ENCODE assay signal across 34 cellular contexts in the genomic region with DNA sequence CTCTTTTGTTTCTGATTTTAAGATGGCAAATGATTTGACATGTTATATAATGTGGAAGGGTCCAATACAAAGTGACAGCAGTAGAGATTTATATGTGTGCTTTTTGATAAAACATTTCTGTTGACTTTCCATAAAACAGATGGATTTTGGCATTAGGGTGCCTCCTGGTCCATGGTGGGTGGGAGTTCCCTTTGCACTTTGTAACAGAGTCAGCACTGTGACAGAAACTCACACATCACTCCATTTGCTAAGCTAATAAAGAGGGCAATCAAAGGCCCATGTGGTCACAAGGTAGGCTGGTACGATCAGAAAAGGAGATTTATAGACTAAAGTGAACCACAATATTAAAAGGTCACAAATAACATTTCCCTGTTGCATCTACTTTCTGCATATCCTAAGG.
"Had no signal": no experiment of that assay in that cellular context is flagged by ENCODE, and none has a peak within 500 bp of the region (broad histone marks: within the 10 kb centered on the region; RNA-seq: fewer than 3 reads in every experiment).

No MANE protein-coding gene starts in this region.

- H3K27me3 ChIP-seq: adrenal gland, ascending aorta, body of pancreas, brain microvascular endothelial cell, breast epithelium, cardiac muscle cell had no signal

- H3K4me3 ChIP-seq: adrenal gland, ascending aorta, body of pancreas, breast epithelium, cardiac muscle cell had no signal

- H3K36me3 ChIP-seq: adrenal gland, ascending aorta, brain microvascular endothelial cell, breast epithelium, cardiac muscle cell had no signal

- H3K4me1 ChIP-seq: adrenal gland, ascending aorta, body of pancreas, breast epithelium had no signal

- H3K9me3 ChIP-seq: adrenal gland, ascending aorta, body of pancreas, breast epithelium had no signal

- DNase-seq: activated effector memory CD4-positive, alpha-beta T cell treated with anti-CD3 and anti-CD28 coated beads, Interleukin-2, amount 50 U/mL, for 16 hours; activated effector memory CD4-positive, alpha-beta T cell treated with Interleukin-2 at 50 U/mL for 16 hours; activated gamma-delta T cell; activated gamma-delta T cell treated with Interleukin-2 at 50 U/mL for 16 hours; activated naive CD4-positive, alpha-beta T cell; activated naive CD4-positive, alpha-beta T cell treated with anti-CD3 and anti-CD28 coated beads for 36 hours; activated naive CD4-positive, alpha-beta T cell treated with anti-CD3 and anti-CD28 coated beads, Interleukin-2, amount 10 ng/mL, durations not matched to agents 7 days and 5 days; activated naive CD4-positive, alpha-beta T cell treated with anti-CD3 and anti-CD28 coated beads, Interleukin-2, amount 50 U/mL, for 16 hours; activated naive CD4-positive, alpha-beta T cell treated with Interleukin-2 at 50 U/mL for 16 hours; activated naive CD8-positive, alpha-beta T cell treated with anti-CD3 and anti-CD28 coated beads for 36 hours; activated naive CD8-positive, alpha-beta T cell treated with anti-CD3 and anti-CD28 coated beads, Interleukin-2, amount 10 ng/mL, durations not matched to agents 7 days and 5 days; activated naive CD8-positive, alpha-beta T cell treated with anti-CD3 and anti-CD28 coated beads, Interleukin-2, amount 50 U/mL, for 24 hours; activated T-cell treated with anti-CD3 and anti-CD28 coated beads, Interleukin-2, amount 50 U/mL, for 1 hour; activated T-cell treated with anti-CD3 and anti-CD28 coated beads, Interleukin-2, amount 50 U/mL, for 24 hours; activated T-cell treated with anti-CD3 and anti-CD28 coated beads, Interleukin-2, amount 50 U/mL, for 4 hours; activated T-cell treated with anti-CD3 and anti-CD28 coated beads, Interleukin-2, amount 50 U/mL, for 48 hours; activated T-cell treated with anti-CD3 and anti-CD28 coated beads, Interleukin-2, amount 50 U/mL, for 72 hours; adrenal gland; amniotic stem cell; amygdala; anterior cingulate cortex; aorta; body of pancreas; brain microvascular endothelial cell; caudate nucleus; central memory CD4-positive, alpha-beta T cell; cerebellar nuclear complex had no signal

- ATAC-seq: activated naive CD4-positive, alpha-beta T cell treated with anti-CD3 and anti-CD28 coated beads, Interleukin-2, amount 50 U/mL, for 72 hours; activated naive CD8-positive, alpha-beta T cell treated with anti-CD3 and anti-CD28 coated beads, Interleukin-2, amount 50 U/mL, for 24 hours; activated T-cell treated with anti-CD3 and anti-CD28 coated beads, Interleukin-2, amount 50 U/mL, for 4 hours; activated T-cell treated with anti-CD3 and anti-CD28 coated beads, Interleukin-2, amount 50 U/mL, for 72 hours; activated T-helper 17 cell treated with anti-CD3 and anti-CD28 coated beads, Interleukin-2, amount 50 U/mL, for 72 hours; body of pancreas had no signal

- H3K27ac ChIP-seq: adrenal gland, ascending aorta, body of pancreas, brain microvascular endothelial cell, breast epithelium, cardiac muscle cell had no signal

- FAIRE-seq: astrocyte, bronchial epithelial cell had no signal
